16 cellular contexts compared by ENCODE assay signal in the genomic region with DNA sequence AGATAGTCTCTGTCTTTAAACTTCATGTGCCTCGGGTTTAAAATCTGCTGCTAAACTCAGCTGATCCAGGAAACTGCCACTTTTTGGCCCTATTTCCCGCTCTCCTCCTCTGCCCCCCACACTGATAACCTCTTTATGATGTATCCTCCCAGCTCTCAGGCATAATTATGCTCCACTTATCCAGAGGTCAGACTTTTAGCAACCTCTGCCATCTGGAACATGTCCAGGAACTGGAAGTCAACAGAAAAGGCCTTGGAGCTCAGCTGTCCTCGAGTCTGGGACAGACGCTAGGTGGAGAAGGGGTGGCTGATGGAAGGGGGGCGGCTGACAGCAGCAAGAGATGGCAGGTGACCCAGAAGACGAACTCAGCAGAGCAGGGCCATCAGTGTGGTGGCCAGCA.
A peak's percentile ranks its signal among the peaks of the same experiment; 100 is the strongest.
DNase-seq lines count a peak whose midpoint lies in the region; TF ChIP-seq lines count a peak whose summit lies in the region.
"Had no signal": no experiment of that assay in that cellular context is flagged by ENCODE, and none has a peak within 500 bp of the region (broad histone marks: within the 10 kb centered on the region; RNA-seq: fewer than 3 reads in every experiment).

No MANE protein-coding gene starts in this region.

- no peaks in the 10 kb centered on the region for H3K9me3 Mint-ChIP-seq in nephron
- H3K9me3 Mint-ChIP-seq: activated naive CD4-positive, alpha-beta T cell treated with anti-CD3 and anti-CD28 coated beads, Interleukin-2, amount 50 U/mL, for 72 hours had no signal

- H3K4me1 Mint-ChIP-seq in nephron: peaks cover 74% of the 10 kb centered on the region
- H3K4me1 Mint-ChIP-seq: IgD-negative memory B cell had no signal

- no peaks in the 10 kb centered on the region for H3K36me3 Mint-ChIP-seq in nephron (ENCODE audit: low read depth)
- H3K36me3 Mint-ChIP-seq: activated naive CD4-positive, alpha-beta T cell treated with anti-CD3 and anti-CD28 coated beads, Interleukin-2, amount 50 U/mL, for 72 hours; IgD-negative memory B cell had no signal

- peak overlapping the region in 1 of 2 donors; percentile 50 for H3K27ac ChIP-seq in coronary artery
- H3K27ac ChIP-seq: lower lobe of right lung, psoas muscle had no signal

- H3K27me3 Mint-ChIP-seq in nephron (ENCODE audit: low read depth): no peaks in the 10 kb centered on the region

- peak overlapping the region; percentile 19 to 81 (median 78) for H3K27ac Mint-ChIP-seq in nephron
- H3K27ac Mint-ChIP-seq: activated naive CD4-positive, alpha-beta T cell treated with anti-CD3 and anti-CD28 coated beads, Interleukin-2, amount 50 U/mL, for 72 hours; IgD-negative memory B cell had no signal

- H3K4me3 ChIP-seq in coronary artery: peak overlapping the region; percentile 1
- H3K4me3 ChIP-seq: lower lobe of right lung, psoas muscle, tibial nerve had no signal

- H3K4me3 Mint-ChIP-seq in nephron: peak overlapping the region in 1 of 3 experiments; percentile 51
- H3K4me3 Mint-ChIP-seq: IgD-negative memory B cell had no signal

- no peak for TF ChIP-seq CTCF in coronary artery (IDR thresholded peaks at IDR 0.05)
- no peak for TF ChIP-seq CTCF in nephron (IDR thresholded peaks at IDR 0.05; ENCODE audit: unreplicated experiment in 3 of 3)

- DNase-seq in DMS 273 treated with DMSO at 0.1 percent for 48 hours (lab: John Stamatoyannopoulos, UW): peak; percentile 29
- peak; percentile 28 for DNase-seq in NCI-H510A treated with DMSO at 0.1 percent for 48 hours (lab: John Stamatoyannopoulos, UW)
- DNase-seq in coronary artery (ENCODE audit: low spot score): no peak
- DNase-seq in Kasumi-1 (lab: John Stamatoyannopoulos, UW): no peak
- DNase-seq in activated CD4-positive, alpha-beta T cell treated with anti-CD3 and anti-CD28 coated beads for 1 hour: no peak
- DNase-seq in activated T-cell treated with anti-CD3 and anti-CD28 coated beads for 4 hours: no peak
- no peak for DNase-seq in UCSD-AML1 (lab: John Stamatoyannopoulos, UW; ENCODE audit: unreplicated experiment)
- DNase-seq: activated CD4-positive, alpha-beta T cell treated with anti-CD3 and anti-CD28 coated beads, Interleukin-2, amount 50 U/mL, for 4 hours; GOT3; lower lobe of right lung; psoas muscle; T-helper 1 cell had no signal

Comparison
In these comparisons a context has a peak if more than half of its experiments do, and no peak if none do; other contexts are left out.
1. DNase-seq: peak in DMS 273 treated with DMSO at 0.1 percent for 48 hours (single experiment) and NCI-H510A treated with DMSO at 0.1 percent for 48 hours (single experiment); none in coronary artery (single experiment), Kasumi-1 (0 of 2), activated CD4-positive, alpha-beta T cell treated with anti-CD3 and anti-CD28 coated beads for 1 hour (single experiment), activated T-cell treated with anti-CD3 and anti-CD28 coated beads for 4 hours (single experiment) and UCSD-AML1 (single experiment).